14 cellular contexts compared by ENCODE assay signal in genomic region chr5:76144892-76145291, GRCh38.
A peak's percentile ranks its signal among the peaks of the same experiment; 100 is the strongest.
DNase-seq lines count a peak whose midpoint lies in the region; ATAC-seq and TF ChIP-seq lines count a peak whose summit lies in the region.
"Had no signal": no experiment of that assay in that cellular context is flagged by ENCODE, and none has a peak within 500 bp of the region (broad histone marks: within the 10 kb centered on the region; RNA-seq: fewer than 3 reads in every experiment).

No MANE protein-coding gene starts in this region.

- H3K4me3 ChIP-seq in H7 (ENCODE audit: insufficient read depth, low read depth, low read length) (no peak overlapping the region), mesendoderm (ENCODE audit: low read length) (no peak overlapping the region)
- H3K4me3 ChIP-seq: BLaER1, HAP-1 had no signal

- no peak overlapping the region for H3K23ac ChIP-seq in mesendoderm (ENCODE audit: low read length)

- H3K9me3 Mint-ChIP-seq in WTC11, result 0 out of 2 replicates have a peak, but pooled peaks cover 3% of the 10 kb centered on the region
- no peaks in the 10 kb centered on the region for H3K9me3 Mint-ChIP-seq in activated T-cell treated with anti-CD3 and anti-CD28 coated beads, Interleukin-2, amount 50 U/mL, for 72 hours
- H3K9me3 Mint-ChIP-seq: CD8-positive, alpha-beta memory T cell had no signal

- no peak overlapping the region for H2BK5ac ChIP-seq in mesendoderm (ENCODE audit: low read length)

- H3K4ac ChIP-seq in mesendoderm (ENCODE audit: low read depth, low read length), result no peak overlapping the region

- no peaks in the 10 kb centered on the region for H3K4me1 ChIP-seq in mesendoderm (ENCODE audit: control insufficient read depth, low read depth, low read length)
- H3K4me1 ChIP-seq: BLaER1, Caco-2, HAP-1 had no signal

- H3K18ac ChIP-seq in mesendoderm (ENCODE audit: low read length), result no peak overlapping the region

- no peak for TF ChIP-seq CTCF in WTC11 (IDR thresholded peaks at IDR 0.05)

- no peak overlapping the region for H3K9ac ChIP-seq in mesendoderm (ENCODE audit: low read length)
- H3K9ac ChIP-seq: BLaER1 had no signal

- no peak overlapping the region for H2BK15ac ChIP-seq in mesendoderm (replicated peaks; ENCODE audit: low read depth)

- peaks cover 30% of the 10 kb centered on the region for H3K27me3 Mint-ChIP-seq in WTC11 (ENCODE audit: low read depth)
- peaks cover 4% of the 10 kb centered on the region for H3K27me3 Mint-ChIP-seq in activated T-cell treated with anti-CD3 and anti-CD28 coated beads, Interleukin-2, amount 50 U/mL, for 72 hours (ENCODE audit: low read depth)

- H2AK5ac ChIP-seq in mesendoderm (ENCODE audit: low read length), result no peak overlapping the region

- H3K36me3 ChIP-seq in H7 (replicated peaks; ENCODE audit: control insufficient read depth, insufficient read depth, low read length), result no peaks in the 10 kb centered on the region
- H3K36me3 ChIP-seq in mesendoderm (ENCODE audit: control insufficient read depth, insufficient read depth, low read length), result no peaks in the 10 kb centered on the region
- H3K36me3 ChIP-seq: BLaER1, HAP-1 had no signal

- no peak overlapping the region for H3K56ac ChIP-seq in mesendoderm (ENCODE audit: low read length)

- H3K79me1 ChIP-seq in mesendoderm (ENCODE audit: low read length), result no peaks in the 10 kb centered on the region

- H3K4me1 Mint-ChIP-seq in WTC11, result peaks cover 19% of the 10 kb centered on the region
- H3K4me1 Mint-ChIP-seq in activated T-cell treated with anti-CD3 and anti-CD28 coated beads, Interleukin-2, amount 50 U/mL, for 72 hours (ENCODE audit: low read depth), result no peaks in the 10 kb centered on the region
- H3K4me1 Mint-ChIP-seq: CD8-positive, alpha-beta memory T cell had no signal

- H3K4me2 ChIP-seq in mesendoderm (ENCODE audit: low read length), result no peak overlapping the region
- H3K4me2 ChIP-seq: BLaER1 had no signal

- no peak overlapping the region for H4K8ac ChIP-seq in mesendoderm (ENCODE audit: low read depth, low read length)

- peak; percentile 97 for ATAC-seq in WTC11
- no peak for ATAC-seq in activated T-cell treated with anti-CD3 and anti-CD28 coated beads, Interleukin-2, amount 50 U/mL, for 72 hours (replicated peaks in 1 of 2)
- no peak for ATAC-seq in HG02884 (IDR thresholded peaks at IDR 0.05; ENCODE audit: unreplicated experiment)

- H3K36me3 Mint-ChIP-seq in WTC11, result 0 out of 2 replicates have a peak, but pooled peaks cover 3% of the 10 kb centered on the region
- no peaks in the 10 kb centered on the region for H3K36me3 Mint-ChIP-seq in activated T-cell treated with anti-CD3 and anti-CD28 coated beads, Interleukin-2, amount 50 U/mL, for 72 hours (ENCODE audit: insufficient read depth in 2 of 2)
- H3K36me3 Mint-ChIP-seq: CD8-positive, alpha-beta memory T cell had no signal

- no peak overlapping the region for H3K4me3 Mint-ChIP-seq in WTC11
- no peak overlapping the region for H3K4me3 Mint-ChIP-seq in activated T-cell treated with anti-CD3 and anti-CD28 coated beads, Interleukin-2, amount 50 U/mL, for 72 hours
- H3K4me3 Mint-ChIP-seq: CD8-positive, alpha-beta memory T cell had no signal

- CTCF ChIA-PET in WTC11 (lab: Charles Lee), result interaction anchor here (0.8 to 5.0 kb wide), 8 partner anchors 10 to 259 kb away, joined by 3 to 60 read pairs (median 7); no protein-coding TSS in a partner anchor

- no peaks in the 10 kb centered on the region for H3K79me2 ChIP-seq in mesendoderm (ENCODE audit: control insufficient read depth, insufficient read depth, low read length)

- POLR2A ChIA-PET in WTC11 (lab: Charles Lee), result no interaction called here

- DNase-seq in H7 (peak; percentile 46), WTC11 (ENCODE audit: low spot score) (peak; percentile 21), iPS DF 19.7 (ENCODE audit: low read depth, low spot score) (peak; percentile 40), mesendoderm (peak; percentile 16), Ammon's horn (ENCODE audit: low spot score) (no peak)
- no peak for DNase-seq in activated T-cell treated with anti-CD3 and anti-CD28 coated beads, Interleukin-2, amount 50 U/mL, for 72 hours
- DNase-seq: Caco-2; CD8-positive, alpha-beta memory T cell; DND-41; GF-D8 had no signal

- no peak overlapping the region for H3K27ac Mint-ChIP-seq in WTC11
- no peak overlapping the region for H3K27ac Mint-ChIP-seq in activated T-cell treated with anti-CD3 and anti-CD28 coated beads, Interleukin-2, amount 50 U/mL, for 72 hours

- H2BK120ac ChIP-seq in mesendoderm (ENCODE audit: low read depth, low read length), result no peak overlapping the region

- H4K5ac ChIP-seq in mesendoderm (ENCODE audit: low read length), result no peak overlapping the region

- H3K27me3 ChIP-seq in H7 (ENCODE audit: control insufficient read depth, insufficient read depth, low read length), result no peaks in the 10 kb centered on the region; the same call in 1 of the 2 replicates
- H3K27me3 ChIP-seq in mesendoderm (ENCODE audit: insufficient read depth, low read length, poor library complexity), result no peaks in the 10 kb centered on the region
- H3K27me3 ChIP-seq: BLaER1 had no signal

- H3K27ac ChIP-seq in mesendoderm (ENCODE audit: low read depth, low read length), result no peak overlapping the region
- H3K27ac ChIP-seq: BLaER1, HL-60 had no signal

TF ChIP-seq in WTC11, 78 proteins besides CTCF, POLR2A, EP300 and RAD21:
- no peak for TF ChIP-seq TP53 (CRISPR knock-in tag; IDR thresholded peaks at IDR 0.05)
- TF ChIP-seq ZNF423 (CRISPR knock-in tag; IDR thresholded peaks at IDR 0.05), result peak; percentile 19; the same call in 1 of the 2 replicates

Comparison
In these comparisons a context has a peak if more than half of its experiments do, and no peak if none do; other contexts are left out.
1. DNase-seq: peak in H7 (single experiment), WTC11 (single experiment), iPS DF 19.7 (single experiment) and mesendoderm (single experiment); none in Ammon's horn (single experiment) and activated T-cell treated with anti-CD3 and anti-CD28 coated beads, Interleukin-2, amount 50 U/mL, for 72 hours (0 of 2).